14 cellular contexts compared by ENCODE assay signal in the genomic region with DNA sequence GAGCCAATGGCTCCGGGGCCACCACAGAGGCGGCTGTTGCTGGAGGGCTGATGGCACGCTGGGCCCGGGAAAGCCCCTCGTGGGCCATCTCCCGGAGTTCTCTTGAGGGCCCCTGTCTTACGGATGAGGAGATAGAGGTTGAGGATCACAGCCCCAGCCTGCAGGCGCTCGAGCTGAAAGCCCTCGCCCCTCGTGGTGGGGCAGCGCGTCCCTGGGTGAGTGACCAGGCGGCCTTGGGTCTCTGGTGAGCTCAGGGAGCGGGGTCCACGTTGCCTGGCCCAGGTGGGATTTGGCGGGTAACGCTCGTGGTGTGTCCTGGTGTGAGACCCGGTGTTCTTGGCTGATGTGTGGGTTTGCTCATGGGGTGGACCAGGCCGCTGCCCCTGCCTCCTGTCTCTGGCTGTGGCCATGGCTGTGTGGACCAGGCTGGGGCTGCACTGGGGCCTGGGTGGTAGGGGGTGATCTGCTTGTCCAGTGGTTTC. TPM values are rescaled to one million over a fixed set of nuclear protein-coding genes. Genes with fewer than 3 reads are reported as not detected.
A peak's percentile ranks its signal among the peaks of the same experiment; 100 is the strongest.
DNase-seq lines count a peak whose midpoint lies in the region; ATAC-seq, FAIRE-seq and TF ChIP-seq lines count a peak whose summit lies in the region.
"Had no signal": no experiment of that assay in that cellular context is flagged by ENCODE, and none has a peak within 500 bp of the region (broad histone marks: within the 10 kb centered on the region; RNA-seq: fewer than 3 reads in every experiment).

No MANE protein-coding gene starts in this region.

- TF ChIP-seq RAD21 in H1 (IDR thresholded peaks at IDR 0.05 in 1 of 2, conservative IDR thresholded peaks at IDR 0.05 in 1 of 2; ENCODE audit: low read depth in 2 of 2, low read length in 2 of 2): no peak

- H3K27ac ChIP-seq in heart left ventricle (peak overlapping the region in 10 of 12 donors; percentile 45 to 93 (median 82)), H1 (ENCODE audit: low read depth, low read length) (no peak overlapping the region), ovary (peak overlapping the region; percentile 43 to 71), upper lobe of right lung (peak overlapping the region; percentile 80)
- H3K27ac ChIP-seq: foreskin keratinocyte had no signal

- WGBS in heart left ventricle, 4 donors: 76 to 90% (median 86%) methylated on average over 8 to 21 of the region's 21 CpGs
- WGBS in H1 (ENCODE audit: extremely low coverage in 1 of 2, insufficient coverage in 1 of 2, insufficient read length in 1 of 2, insufficient replicate concordance in 2 of 2, low coverage in 1 of 2, low lambda C conversion rate in 2 of 2, missing lambda C conversion rate in 1 of 2), 2 experiments: 88% methylated on average over 18 of the region's 21 CpGs; no CpG with 5 or more reads in 1 of the 2 experiments
- 87 to 93% (median 87%) methylated on average over 18 to 21 of the region's 21 CpGs for WGBS in ovary, 3 donors

- H2BK5ac ChIP-seq in H1 (ENCODE audit: low read depth, low read length): no peak overlapping the region

- peaks cover 10 to 31% of the 10 kb centered on the region in 2 experiments for H4K20me1 ChIP-seq in H1 (replicated peaks in 1 of 2; ENCODE audit: control insufficient read depth in 1 of 2, insufficient read depth in 2 of 2, low read length in 2 of 2)

- intact Hi-C loops in heart left ventricle (cut with DNase I) (loop anchor here in 5 of 10 donors (2.0 to 5.0 kb wide), 5 partner anchors 37 to 67 kb away; partner anchors contain the start of gene RXRA (in 2 of the 5)), cardiac septum (cut with DNase I) (loop anchor here (5.0 kb wide), 1 partner anchor 42 kb away; no protein-coding TSS in a partner anchor), ovary (cut with DNase I) (loop anchor here in 1 of 4 donors (5.0 kb wide), 1 partner anchor 33 kb away; no protein-coding TSS in a partner anchor), upper lobe of right lung (cut with DNase I) (no loop called here)

- H3K23me2 ChIP-seq in H1 (ENCODE audit: low read depth, low read length): peaks cover 11% of the 10 kb centered on the region; the same call in 1 of the 2 replicates

- H3K4me3 Mint-ChIP-seq in T-cell: no peak overlapping the region

- no peak overlapping the region for H2BK15ac ChIP-seq in H1 (ENCODE audit: low read length)

- no peak for FAIRE-seq in H1 (lab: Jason Lieb, UNC)

- H3K9me3 ChIP-seq in heart left ventricle (no peaks in the 10 kb centered on the region), H1 (ENCODE audit: insufficient read depth in 2 of 2, low read depth in 1 of 2, low read length in 1 of 2) (no peaks in the 10 kb centered on the region), ovary (no peaks in the 10 kb centered on the region), upper lobe of right lung (no peaks in the 10 kb centered on the region)

- H3K4me1 ChIP-seq in heart left ventricle (peaks cover 15 to 92% (median 67%) of the 10 kb centered on the region in 12 donors), H1 (replicated peaks in 1 of 4; ENCODE audit: control insufficient read depth in 3 of 4, insufficient read depth in 4 of 4, low read length in 3 of 4) (peaks cover 0 to 3% (median 0%) of the 10 kb centered on the region in 4 experiments; a peak in 1 of 7 replicates), ovary (ENCODE audit: insufficient read depth) (peaks cover 26% of the 10 kb centered on the region), upper lobe of right lung (peaks cover 61% of the 10 kb centered on the region)

- peaks cover 0 to 9% (median 7%) of the 10 kb centered on the region in 3 donors for H3K4me1 Mint-ChIP-seq in T-cell

- no peak overlapping the region for H2AK5ac ChIP-seq in H1 (ENCODE audit: low read depth, low read length)

- POLR2A ChIA-PET in H1 (lab: Charles Lee; ENCODE audit: partially characterized antibody) (no interaction called here), T-cell (lab: Charles Lee) (no interaction called here)

- TF ChIP-seq POLR2A in heart left ventricle (IDR thresholded peaks at IDR 0.05): no peak
- TF ChIP-seq POLR2A in H1 (IDR thresholded peaks at IDR 0.05; ENCODE audit: control extremely low read depth in 1 of 2, low read depth in 2 of 2, low read length in 2 of 2): no peak
- no peak for TF ChIP-seq POLR2A in ovary (IDR thresholded peaks at IDR 0.05)

- no peaks in the 10 kb centered on the region for H3K9me3 Mint-ChIP-seq in T-cell
- H3K9me3 Mint-ChIP-seq: naive B cell had no signal

- no peak for TF ChIP-seq EP300 in H1 (IDR thresholded peaks at IDR 0.05; ENCODE audit: borderline replicate concordance in 1 of 2, low read depth in 2 of 2, low read length in 2 of 2)
- no peak for TF ChIP-seq EP300 in ovary (IDR thresholded peaks at IDR 0.05)

- TF ChIP-seq CTCF in heart left ventricle (IDR thresholded peaks at IDR 0.05) (no peak), H1 (IDR thresholded peaks at IDR 0.05; ENCODE audit: control extremely low read depth in 1 of 3, insufficient read depth in 1 of 3, low read depth in 1 of 3, low read length in 3 of 3) (no peak), ovary (IDR thresholded peaks at IDR 0.05) (no peak), upper lobe of right lung (IDR thresholded peaks at IDR 0.05) (no peak)

- no peak overlapping the region for H4K5ac ChIP-seq in H1 (ENCODE audit: insufficient read length, low read depth, low read length)

- H2BK20ac ChIP-seq in H1 (ENCODE audit: low read length): no peak overlapping the region

- H3K56ac ChIP-seq in H1 (replicated peaks; ENCODE audit: insufficient read length, low read depth, low read length): no peak overlapping the region

- H3K36me3 ChIP-seq in heart left ventricle (no peaks in the 10 kb centered on the region), H1 (ENCODE audit: control insufficient read depth in 2 of 4, insufficient read depth in 4 of 4, low read length in 3 of 4) (no peaks in the 10 kb centered on the region), ovary (no peaks in the 10 kb centered on the region), upper lobe of right lung (no peaks in the 10 kb centered on the region)

- no peak overlapping the region for H3K14ac ChIP-seq in H1 (ENCODE audit: insufficient read length)

- no peak overlapping the region for H3K4me3 ChIP-seq in heart left ventricle
- no peak overlapping the region for H3K4me3 ChIP-seq in H1 (ENCODE audit: extremely low read depth in 1 of 4, insufficient read depth in 2 of 4, low read depth in 3 of 4, low read length in 4 of 4)
- no peak overlapping the region for H3K4me3 ChIP-seq in ovary
- no peak overlapping the region for H3K4me3 ChIP-seq in upper lobe of right lung

- no peak overlapping the region for H3K23ac ChIP-seq in H1 (ENCODE audit: insufficient read length)

- no peak overlapping the region for H3K18ac ChIP-seq in H1 (ENCODE audit: extremely low read depth, low read length)

- no peak overlapping the region for H4K91ac ChIP-seq in H1 (replicated peaks; ENCODE audit: insufficient read length, low read length)

- ATAC-seq in heart left ventricle (no peak), upper lobe of right lung (no peak), T-cell (replicated peaks in 1 of 4) (no peak)

- H3K27me3 Mint-ChIP-seq in T-cell: no peaks in the 10 kb centered on the region

- peaks cover 5 to 34% of the 10 kb centered on the region in 2 experiments for H3K79me2 ChIP-seq in H1 (ENCODE audit: control insufficient read depth in 1 of 2, insufficient read depth in 2 of 2, low read length in 2 of 2)

- peaks cover 18% of the 10 kb centered on the region for H3K79me1 ChIP-seq in H1 (ENCODE audit: low read depth, low read length)

- H4K8ac ChIP-seq in H1 (ENCODE audit: extremely low read depth, insufficient read depth, low read length): 0 out of 2 replicates have a peak overlapping the region, but pooled peaks have one; percentile 68

- no peak overlapping the region for H3K27ac Mint-ChIP-seq in T-cell

- H2BK12ac ChIP-seq in H1 (ENCODE audit: low read depth, low read length): no peak overlapping the region

- no peak overlapping the region for H3K9ac ChIP-seq in H1 (replicated peaks in 1 of 4; ENCODE audit: extremely low read depth in 1 of 4, low read depth in 3 of 4, low read length in 3 of 4)

- H2BK120ac ChIP-seq in H1 (replicated peaks; ENCODE audit: low read depth, low read length): no peak overlapping the region

- no peaks in the 10 kb centered on the region for H3K36me3 Mint-ChIP-seq in T-cell
- H3K36me3 Mint-ChIP-seq: naive B cell had no signal

- no peaks in the 10 kb centered on the region for H3K27me3 ChIP-seq in heart left ventricle
- no peaks in the 10 kb centered on the region for H3K27me3 ChIP-seq in H1 (replicated peaks in 1 of 4; ENCODE audit: control insufficient read depth in 3 of 4, extremely low read depth in 1 of 4, insufficient read depth in 3 of 4, low read length in 3 of 4)
- no peaks in the 10 kb centered on the region for H3K27me3 ChIP-seq in ovary
- H3K27me3 ChIP-seq in upper lobe of right lung: no peaks in the 10 kb centered on the region
- H3K27me3 ChIP-seq: foreskin keratinocyte had no signal

- CTCF ChIA-PET in H1 (lab: Charles Lee; ENCODE audit: partially characterized antibody) (interaction anchor here (0.9 to 3.0 kb wide), 9 partner anchors 9 to 97 kb away, joined by 3 to 11 read pairs (median 3); no protein-coding TSS in a partner anchor), T-cell (lab: Charles Lee) (interaction anchor here in 1 of 2 donors (1.0 kb wide), 1 partner anchor 16 kb away, joined by 3 read pairs; no protein-coding TSS in a partner anchor)

- H3K4me2 ChIP-seq in H1 (ENCODE audit: insufficient read depth in 1 of 2, low read depth in 2 of 2, low read length in 2 of 2): no peak overlapping the region

- DNase-seq in heart left ventricle (no peak), cardiac septum (ENCODE audit: low spot score) (no peak), H1 (ENCODE audit: low read depth in 1 of 2, low spot score in 2 of 2) (no peak), ovary (no peak), upper lobe of right lung (no peak), ureter (ENCODE audit: low spot score) (no peak), T-cell (no peak)
- no peak for DNase-seq in stimulated activated CD4-positive, alpha-beta T cell treated with anti-CD3 and anti-CD28 coated beads, Interleukin-4, amount 100 ng/mL, for 4 hours
- DNase-seq: ACHN; activated CD4-positive, CD25-positive, alpha-beta regulatory T cell treated with anti-CD3 and anti-CD28 coated beads, Interleukin-2, amount 50 U/mL, for 72 hours; amniotic stem cell; foreskin keratinocyte; naive B cell; NK-92 treated with Interleukin-12 subunit alpha and Interleukin-12 subunit beta, amount 100 ng/mL, for 24 hours had no signal

- no peak overlapping the region for H3K4ac ChIP-seq in H1 (replicated peaks; ENCODE audit: insufficient read length, low read depth, low read length)

- no peak overlapping the region for H2AFZ ChIP-seq in H1 (ENCODE audit: low read length)

RNA-seq across cellular contexts. Expression of gene RXRA, which starts 38.9 kb away (rescaled TPM):
- total RNA-seq in heart left ventricle (10 to 100 TPM; 45.5 to 87.9 (median 52.9) TPM), cardiac septum (42.6 TPM), ovary (10 to 100 TPM; 23.0 to 82.2 (median 71.8) TPM), upper lobe of right lung (80.6 TPM), ureter (173 TPM), T-cell (10 to 100 TPM in 4 of 5 donors, 1 to 10 TPM in 1; 5.6 to 17.7 (median 14.5) TPM)
- polyA plus RNA-seq in heart left ventricle (10 to 100 TPM; 54.9 to 55.8 TPM), H1 (2011; rRNA removed) (9.8 and 21.0 TPM in 2 replicates), ovary (10 to 100 TPM; 12.4 to 53.2 TPM)
- 28.1 and 29.4 TPM in 2 replicates for total RNA-seq in H1 (2021; fragmentation: NEBNext Ultra II Directional; extraction: Animal tissue kit (Norgen Biotek cat#: 25700))
- 14.3 TPM for polyA plus RNA-seq in H1 (2011; cell fraction: cytosol; rRNA removed)
- polyA plus RNA-seq in H1 (2011; cell fraction: nucleus; rRNA removed): 27.1 TPM
- 14.2 to 23.4 TPM (median 21.5 TPM) in 4 replicates for polyA plus RNA-seq in H1 (2012, experiment 1 of 2)
- 17.1 TPM for polyA plus RNA-seq in H1 (2012, experiment 2 of 2)
- 14.4 TPM for polyA plus RNA-seq in H1 (2013, experiment 1 of 2)
- 14.7 TPM for polyA plus RNA-seq in H1 (2013, experiment 2 of 2)
- polyA minus RNA-seq in H1 (2011; rRNA and poly(A)+ RNA removed): 9.7 and 12.2 TPM in 2 replicates
- polyA minus RNA-seq in H1 (2011; cell fraction: cytosol; rRNA and poly(A)+ RNA removed): 14.5 TPM
- 13.4 TPM for polyA minus RNA-seq in H1 (2011; cell fraction: nucleus; rRNA and poly(A)+ RNA removed)
